Comparison of ENCODE assay signal across 9 cellular contexts in genomic region chr15:84714372-84714771, GRCh38. TPM values are rescaled to one million over a fixed set of nuclear protein-coding genes. Genes with fewer than 3 reads are reported as not detected.
DNase-seq lines count a peak whose midpoint lies in the region; ATAC-seq, FAIRE-seq and TF ChIP-seq lines count a peak whose summit lies in the region.
"Had no signal": no experiment of that assay in that cellular context is flagged by ENCODE, and none has a peak within 500 bp of the region (broad histone marks: within the 10 kb centered on the region; RNA-seq: fewer than 3 reads in every experiment).

No MANE protein-coding gene starts in this region.

- no peak for TF ChIP-seq EP300 in HepG2 (IDR thresholded peaks at IDR 0.05; ENCODE audit: low read depth in 2 of 2, low read length in 2 of 2)
- no peak for TF ChIP-seq EP300 in HepG2 (CRISPR knock-in tag; IDR thresholded peaks at IDR 0.05; ENCODE audit: borderline replicate concordance)

- 53% methylated on average over 5 of the region's 5 CpGs for WGBS in HepG2 (ENCODE audit: low lambda C conversion rate)
- WGBS in right lobe of liver (ENCODE audit: insufficient coverage, low coverage, low lambda C conversion rate, missing lambda C conversion rate) = 70% methylated on average over 5 of the region's 5 CpGs

- H3K27ac Mint-ChIP-seq in activated naive CD8-positive, alpha-beta T cell = peak overlapping the region; percentile 47

- H3K36me3 Mint-ChIP-seq in activated naive CD8-positive, alpha-beta T cell = peaks cover 2% of the 10 kb centered on the region

- no peak for TF ChIP-seq RAD21 in HepG2 (CRISPR knock-in tag; IDR thresholded peaks at IDR 0.05)

- H3K4me1 ChIP-seq in HepG2 (ENCODE audit: insufficient read depth, low read length) (peaks cover 26% of the 10 kb centered on the region), right lobe of liver (peaks cover 0 to 15% (median 5%) of the 10 kb centered on the region in 4 donors), kidney (ENCODE audit: control insufficient read depth in 1 of 2, insufficient read depth in 1 of 2, low read depth in 1 of 2, low read length in 2 of 2) (peaks cover 9% of the 10 kb centered on the region in 2 donors), upper lobe of right lung (peaks cover 18% of the 10 kb centered on the region)

- no peak for DNase-seq in HepG2 (ENCODE audit: low spot score)
- DNase-seq in right lobe of liver = no peak
- DNase-seq in kidney = no peak
- no peak for DNase-seq in upper lobe of right lung
- no peak for DNase-seq in central memory CD4-positive, alpha-beta T cell
- DNase-seq: NCI-H2107 had no signal

- H3K4me3 ChIP-seq in HepG2 (replicated peaks in 1 of 3; ENCODE audit: insufficient read depth in 1 of 3, low read depth in 2 of 3, low read length in 3 of 3) = peak overlapping the region; percentile 72 to 89 (median 84); a peak in 5 of 6 replicates
- H3K4me3 ChIP-seq in right lobe of liver = no peak overlapping the region
- H3K4me3 ChIP-seq in kidney (ENCODE audit: low read length in 2 of 2) = peak overlapping the region; percentile 25 to 95
- H3K4me3 ChIP-seq in upper lobe of right lung = peak overlapping the region; percentile 96

- H3K27ac ChIP-seq in HepG2 (ENCODE audit: extremely low read length, insufficient read depth, low read length) = no peak overlapping the region
- H3K27ac ChIP-seq in right lobe of liver = no peak overlapping the region
- no peak overlapping the region for H3K27ac ChIP-seq in kidney (ENCODE audit: low read depth in 2 of 2, low read length in 2 of 2)
- H3K27ac ChIP-seq in upper lobe of right lung = peak overlapping the region; percentile 98

- ATAC-seq in HepG2 (no peak), right lobe of liver (no peak), upper lobe of right lung (no peak), GM21423 (IDR thresholded peaks at IDR 0.05; ENCODE audit: unreplicated experiment) (no peak), HG03457 (IDR thresholded peaks at IDR 0.05; ENCODE audit: unreplicated experiment) (no peak)

- BruUV-seq in HepG2 (replicated peaks; lab: Mats Ljungman, UMichigan) = no TSS peak

- H2AFZ ChIP-seq in HepG2 (ENCODE audit: low read length) = no peak overlapping the region

- intact Hi-C loops in HepG2 (cut with micrococcal nuclease; ENCODE audit: unreplicated experiment) (no loop called here), right lobe of liver (cut with DNase I) (loop anchor here in 1 of 2 donors (10.0 kb wide), 1 partner anchor 60 kb away; the partner anchor contains the start of genes NMB and WDR73), kidney (cut with DNase I) (no loop called here), upper lobe of right lung (cut with DNase I) (no loop called here)

- H3K36me3 ChIP-seq in HepG2 (replicated peaks in 1 of 2; ENCODE audit: control insufficient read depth in 1 of 2, insufficient read depth in 2 of 2, low read length in 2 of 2) (peaks cover 4 to 10% of the 10 kb centered on the region in 2 experiments; a peak in 3 of 5 replicates), right lobe of liver (peaks cover 0 to 19% (median 5%) of the 10 kb centered on the region in 4 donors), kidney (ENCODE audit: control insufficient read depth in 1 of 2, insufficient read depth in 2 of 2, low read length in 2 of 2) (peaks cover 0 to 2% of the 10 kb centered on the region in 2 donors), upper lobe of right lung (peaks cover 24% of the 10 kb centered on the region)

- CTCF ChIA-PET in HepG2 (lab: Yijun Ruan, JAX; ENCODE audit: low intra/inter-chr PET ratio, low total read pairs) = no interaction called here

- peak overlapping the region; percentile 85 for H3K4me2 ChIP-seq in HepG2 (ENCODE audit: low read depth, low read length)

- no peak for TF ChIP-seq POLR2A in HepG2 (IDR thresholded peaks at IDR 0.05; ENCODE audit: insufficient read depth in 1 of 2, low read depth in 2 of 2, low read length in 2 of 2)
- no peak for TF ChIP-seq POLR2A in right lobe of liver (IDR thresholded peaks at IDR 0.05)

- no peak for TF ChIP-seq CTCF in HepG2 (CRISPR knock-in tag; IDR thresholded peaks at IDR 0.05)
- no peak for TF ChIP-seq CTCF in right lobe of liver (IDR thresholded peaks at IDR 0.05)
- TF ChIP-seq CTCF in kidney (IDR thresholded peaks at IDR 0.05; ENCODE audit: borderline replicate concordance, extremely low read depth, insufficient read depth) = no peak
- no peak for TF ChIP-seq CTCF in upper lobe of right lung (IDR thresholded peaks at IDR 0.05)

- peaks cover 43% of the 10 kb centered on the region for H3K4me1 Mint-ChIP-seq in activated naive CD8-positive, alpha-beta T cell (ENCODE audit: low read depth)

- no peaks in the 10 kb centered on the region for H3K27me3 Mint-ChIP-seq in activated naive CD8-positive, alpha-beta T cell

- peaks cover 15% of the 10 kb centered on the region for H4K20me1 ChIP-seq in HepG2 (ENCODE audit: insufficient read depth, low read length)

- FAIRE-seq in HepG2 (lab: Jason Lieb, UNC) (no peak), kidney (lab: Jason Lieb, UNC) (no peak)

- peak overlapping the region; percentile 92 for H3K9ac ChIP-seq in HepG2 (ENCODE audit: insufficient read depth, low read depth, low read length)
- peak overlapping the region in 1 of 2 donors; percentile 92 for H3K9ac ChIP-seq in kidney (ENCODE audit: low read length in 2 of 2)

- no peaks in the 10 kb centered on the region for H3K9me3 Mint-ChIP-seq in activated naive CD8-positive, alpha-beta T cell (ENCODE audit: low read depth)

- H3K79me2 ChIP-seq in HepG2 (ENCODE audit: insufficient read depth, low read length) = peaks cover 55% of the 10 kb centered on the region

- no peaks in the 10 kb centered on the region for H3K9me3 ChIP-seq in HepG2 (ENCODE audit: low read length)
- H3K9me3 ChIP-seq in right lobe of liver = no peaks in the 10 kb centered on the region
- H3K9me3 ChIP-seq in kidney (ENCODE audit: control insufficient read depth in 1 of 2, low read length in 2 of 2) = no peaks in the 10 kb centered on the region
- H3K9me3 ChIP-seq in upper lobe of right lung = no peaks in the 10 kb centered on the region

- H3K4me3 Mint-ChIP-seq in activated naive CD8-positive, alpha-beta T cell = peak overlapping the region; percentile 99

- no peaks in the 10 kb centered on the region; a peak in 1 of 5 replicates for H3K27me3 ChIP-seq in HepG2 (ENCODE audit: control insufficient read depth in 1 of 2, insufficient read depth in 2 of 2, low read length in 2 of 2)
- no peaks in the 10 kb centered on the region for H3K27me3 ChIP-seq in right lobe of liver
- H3K27me3 ChIP-seq in upper lobe of right lung = no peaks in the 10 kb centered on the region

- in situ Hi-C loops in HepG2 (cut with HindIII; ENCODE audit: extremely low pct_ligation_motif_present, low pct_unique_long_range_greater_than_20kb) = no loop called here

- POLR2A ChIA-PET in HepG2 (lab: Yijun Ruan, JAX) = interaction anchor here (0.8 to 2.9 kb wide), 2 partner anchors 20 to 56 kb away, joined by 3 to 31 read pairs; no protein-coding TSS in a partner anchor

RNA-seq across cellular contexts. Expression of gene SEC11A, which starts 1.6 kb away (rescaled TPM):
- 194 and 230 TPM in 2 replicates for total RNA-seq in HepG2 (2016; rRNA removed; fragmentation: Illumina TruSeq; extraction: Trizol)
- 209 and 247 TPM in 2 replicates for total RNA-seq in HepG2 (2016; cell fraction: cytosol; rRNA removed; fragmentation: Illumina TruSeq; extraction: Trizol; ENCODE audit: low read depth)
- total RNA-seq in HepG2 (2016; cell fraction: insoluble cytoplasmic fraction; rRNA removed; fragmentation: Illumina TruSeq; extraction: Trizol) = 197 and 238 TPM in 2 replicates
- total RNA-seq in HepG2 (2016; cell fraction: membrane; rRNA removed; fragmentation: Illumina TruSeq; extraction: Trizol) = 313 and 374 TPM in 2 replicates
- 129 and 147 TPM in 2 replicates for total RNA-seq in HepG2 (2016; cell fraction: nucleus; rRNA removed; fragmentation: Illumina TruSeq; extraction: Trizol)
- polyA plus RNA-seq in HepG2 (2011; rRNA removed) = 107 and 141 TPM in 2 replicates
- 74.2 and 119 TPM in 2 replicates for polyA plus RNA-seq in HepG2 (2011; cell fraction: cytosol; rRNA removed)
- 17.5 and 29.2 TPM in 2 replicates for polyA plus RNA-seq in HepG2 (2011; cell fraction: nucleus; rRNA removed)
- polyA plus RNA-seq in HepG2 (2012) = 188 and 211 TPM in 2 replicates
- 239 and 241 TPM in 2 replicates for polyA plus RNA-seq in HepG2 (2016; cell fraction: cytosol; fragmentation: Illumina TruSeq; extraction: Trizol; ENCODE audit: low read depth)
- polyA plus RNA-seq in HepG2 (2016; cell fraction: insoluble cytoplasmic fraction; fragmentation: Illumina TruSeq; extraction: Trizol; ENCODE audit: low read depth) = 215 TPM in 2 replicates
- polyA plus RNA-seq in HepG2 (2016; cell fraction: membrane; fragmentation: Illumina TruSeq; extraction: Trizol; ENCODE audit: low read depth) = 325 and 350 TPM in 2 replicates
- 211 and 253 TPM in 2 replicates for polyA plus RNA-seq in HepG2 (2016; cell fraction: nucleus; fragmentation: Illumina TruSeq; extraction: Trizol; ENCODE audit: insufficient read depth, low read depth)
- polyA minus RNA-seq in HepG2 (2011; rRNA and poly(A)+ RNA removed; ENCODE audit: low replicate concordance) = 37.6 and 79.1 TPM in 2 replicates
- polyA minus RNA-seq in HepG2 (2011; cell fraction: cytosol; rRNA and poly(A)+ RNA removed) = 39.8 and 41.3 TPM in 2 replicates
- polyA minus RNA-seq in HepG2 (2011; cell fraction: nucleus; rRNA and poly(A)+ RNA removed) = 32.6 and 34.2 TPM in 2 replicates
- 10 to 100 TPM; 58.7 to 71.5 (median 65.3) TPM for total RNA-seq in right lobe of liver
- 147 TPM for total RNA-seq in kidney
- 161 TPM for polyA plus RNA-seq in kidney (ENCODE audit: insufficient read depth, low read depth, low replicate concordance)
- 168 TPM for total RNA-seq in upper lobe of right lung

RNA-seq across cellular contexts. Expression of gene ZNF592, which starts 34.0 kb away (rescaled TPM):
- 8.2 and 8.6 TPM in 2 replicates for total RNA-seq in HepG2 (2016; rRNA removed; fragmentation: Illumina TruSeq; extraction: Trizol)
- 1.7 and 1.8 TPM in 2 replicates for total RNA-seq in HepG2 (2016; cell fraction: cytosol; rRNA removed; fragmentation: Illumina TruSeq; extraction: Trizol; ENCODE audit: low read depth)
- 6.8 and 8.5 TPM in 2 replicates for total RNA-seq in HepG2 (2016; cell fraction: insoluble cytoplasmic fraction; rRNA removed; fragmentation: Illumina TruSeq; extraction: Trizol)
- 8.4 and 9.5 TPM in 2 replicates for total RNA-seq in HepG2 (2016; cell fraction: membrane; rRNA removed; fragmentation: Illumina TruSeq; extraction: Trizol)
- 7.9 and 9.7 TPM in 2 replicates for total RNA-seq in HepG2 (2016; cell fraction: nucleus; rRNA removed; fragmentation: Illumina TruSeq; extraction: Trizol)
- polyA plus RNA-seq in HepG2 (2011; rRNA removed) = 9.8 and 11.1 TPM in 2 replicates
- 6.3 and 8.1 TPM in 2 replicates for polyA plus RNA-seq in HepG2 (2011; cell fraction: cytosol; rRNA removed)
- 20.4 and 23.3 TPM in 2 replicates for polyA plus RNA-seq in HepG2 (2011; cell fraction: nucleus; rRNA removed)
- polyA plus RNA-seq in HepG2 (2012) = 12.5 and 12.7 TPM in 2 replicates
- polyA plus RNA-seq in HepG2 (2016; cell fraction: cytosol; fragmentation: Illumina TruSeq; extraction: Trizol; ENCODE audit: low read depth) = 3.1 and 4.1 TPM in 2 replicates
- 9.8 and 14.4 TPM in 2 replicates for polyA plus RNA-seq in HepG2 (2016; cell fraction: insoluble cytoplasmic fraction; fragmentation: Illumina TruSeq; extraction: Trizol; ENCODE audit: low read depth)
- 12.8 and 14.8 TPM in 2 replicates for polyA plus RNA-seq in HepG2 (2016; cell fraction: membrane; fragmentation: Illumina TruSeq; extraction: Trizol; ENCODE audit: low read depth)
- polyA plus RNA-seq in HepG2 (2016; cell fraction: nucleus; fragmentation: Illumina TruSeq; extraction: Trizol; ENCODE audit: insufficient read depth, low read depth) = 17.8 and 21.0 TPM in 2 replicates
- 18.8 and 22.0 TPM in 2 replicates for polyA minus RNA-seq in HepG2 (2011; rRNA and poly(A)+ RNA removed; ENCODE audit: low replicate concordance)
- 8.2 and 9.7 TPM in 2 replicates for polyA minus RNA-seq in HepG2 (2011; cell fraction: cytosol; rRNA and poly(A)+ RNA removed)
- 13.8 and 15.7 TPM in 2 replicates for polyA minus RNA-seq in HepG2 (2011; cell fraction: nucleus; rRNA and poly(A)+ RNA removed)
- total RNA-seq in right lobe of liver = 10 to 100 TPM; 10.8 to 13.2 (median 12.1) TPM
- 31.6 TPM for total RNA-seq in kidney
- 6.9 TPM for polyA plus RNA-seq in kidney (ENCODE audit: insufficient read depth, low read depth, low replicate concordance)
- 33.3 TPM for total RNA-seq in upper lobe of right lung

RNA-seq across cellular contexts. Expression of gene NMB, which starts 56.4 kb away (rescaled TPM):
- 15.5 and 25.4 TPM in 2 replicates for total RNA-seq in HepG2 (2016; rRNA removed; fragmentation: Illumina TruSeq; extraction: Trizol)
- 88.1 and 117 TPM in 2 replicates for total RNA-seq in HepG2 (2016; cell fraction: cytosol; rRNA removed; fragmentation: Illumina TruSeq; extraction: Trizol; ENCODE audit: low read depth)
- total RNA-seq in HepG2 (2016; cell fraction: insoluble cytoplasmic fraction; rRNA removed; fragmentation: Illumina TruSeq; extraction: Trizol) = 16.2 and 26.0 TPM in 2 replicates
- total RNA-seq in HepG2 (2016; cell fraction: membrane; rRNA removed; fragmentation: Illumina TruSeq; extraction: Trizol) = 60.2 and 72.6 TPM in 2 replicates
- 10.9 and 13.4 TPM in 2 replicates for total RNA-seq in HepG2 (2016; cell fraction: nucleus; rRNA removed; fragmentation: Illumina TruSeq; extraction: Trizol)
- 10.4 and 11.4 TPM in 2 replicates for polyA plus RNA-seq in HepG2 (2011; rRNA removed)
- 5.0 and 11.2 TPM in 2 replicates for polyA plus RNA-seq in HepG2 (2011; cell fraction: cytosol; rRNA removed)
- 4.2 and 5.7 TPM in 2 replicates for polyA plus RNA-seq in HepG2 (2011; cell fraction: nucleus; rRNA removed)
- polyA plus RNA-seq in HepG2 (2012) = 5.3 and 6.5 TPM in 2 replicates
- polyA plus RNA-seq in HepG2 (2016; cell fraction: cytosol; fragmentation: Illumina TruSeq; extraction: Trizol; ENCODE audit: low read depth) = 114 and 137 TPM in 2 replicates
- polyA plus RNA-seq in HepG2 (2016; cell fraction: insoluble cytoplasmic fraction; fragmentation: Illumina TruSeq; extraction: Trizol; ENCODE audit: low read depth) = 13.5 and 14.0 TPM in 2 replicates
- 57.5 and 62.3 TPM in 2 replicates for polyA plus RNA-seq in HepG2 (2016; cell fraction: membrane; fragmentation: Illumina TruSeq; extraction: Trizol; ENCODE audit: low read depth)
- polyA plus RNA-seq in HepG2 (2016; cell fraction: nucleus; fragmentation: Illumina TruSeq; extraction: Trizol; ENCODE audit: insufficient read depth, low read depth) = 20.7 and 22.2 TPM in 2 replicates
- polyA minus RNA-seq in HepG2 (2011; rRNA and poly(A)+ RNA removed; ENCODE audit: low replicate concordance) = 3.7 TPM in 1 of 2 replicates, not detected in the other
- 1.3 and 2.9 TPM in 2 replicates for polyA minus RNA-seq in HepG2 (2011; cell fraction: cytosol; rRNA and poly(A)+ RNA removed)
- 1.1 and 1.2 TPM in 2 replicates for polyA minus RNA-seq in HepG2 (2011; cell fraction: nucleus; rRNA and poly(A)+ RNA removed)
- 1 to 10 TPM in 4 of 6 experiments, under 1 TPM in 2; 0.76 to 3.8 (median 1.7) TPM for total RNA-seq in right lobe of liver
- 11.8 TPM for total RNA-seq in kidney
- 19.7 TPM for polyA plus RNA-seq in kidney (ENCODE audit: insufficient read depth, low read depth, low replicate concordance)
- total RNA-seq in upper lobe of right lung = 9.0 TPM

Comparison
In these comparisons a context has a peak if more than half of its experiments do, and no peak if none do; other contexts are left out.
1. H3K4me3 ChIP-seq: peak in HepG2 (3 of 3), kidney (2 of 2) and upper lobe of right lung (single experiment); none in right lobe of liver (0 of 3).